Comparison of ENCODE assay signal across 1 cellular context in the genomic region with DNA sequence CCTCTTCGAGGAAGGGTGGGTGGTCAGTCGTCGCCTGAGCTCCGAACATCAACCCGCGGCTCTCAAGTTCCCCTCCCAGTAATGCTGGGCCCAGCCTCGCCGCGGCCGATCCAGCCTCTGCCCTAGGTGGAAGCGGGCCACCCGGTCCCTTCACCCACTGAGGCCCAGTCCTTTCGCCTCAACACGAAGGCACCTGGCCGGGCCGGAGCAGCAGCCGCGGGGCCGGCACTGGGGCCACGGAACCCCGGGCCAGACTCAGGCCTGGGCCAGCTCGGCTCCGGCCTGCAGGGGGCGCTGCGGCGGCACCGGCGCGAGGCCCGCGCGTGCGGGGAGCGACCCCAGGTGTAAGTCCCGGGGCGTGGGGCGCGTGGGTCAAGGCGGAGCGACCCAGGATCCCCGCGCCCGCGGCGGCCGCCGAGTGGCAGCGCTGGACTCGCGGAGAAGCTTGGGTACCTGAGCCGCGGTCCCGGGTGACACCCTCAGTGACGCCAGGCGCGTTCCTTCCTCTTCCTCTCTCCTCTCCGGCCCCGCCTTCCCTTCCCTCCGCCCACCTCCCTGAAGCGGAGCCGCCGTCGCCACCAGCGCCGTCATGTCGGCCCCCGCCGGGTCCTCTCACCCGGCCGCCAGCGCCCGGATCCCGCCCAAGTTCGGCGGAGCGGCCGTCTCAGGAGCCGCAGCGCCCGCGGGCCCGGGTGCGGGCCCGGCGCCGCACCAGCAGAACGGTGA.
TF ChIP-seq lines count a peak whose summit lies in the region.

TSS of gene SEC24B (plus strand) at position 535 of the 726 bp plus-strand sequence. CDS start at position 590, 55 bp downstream.

TF ChIP-seq in HepG2, 621 proteins besides CTCF, POLR2A, EP300 and RAD21 (continued from another document and continues in another):
- TF ChIP-seq, protein P1, sequence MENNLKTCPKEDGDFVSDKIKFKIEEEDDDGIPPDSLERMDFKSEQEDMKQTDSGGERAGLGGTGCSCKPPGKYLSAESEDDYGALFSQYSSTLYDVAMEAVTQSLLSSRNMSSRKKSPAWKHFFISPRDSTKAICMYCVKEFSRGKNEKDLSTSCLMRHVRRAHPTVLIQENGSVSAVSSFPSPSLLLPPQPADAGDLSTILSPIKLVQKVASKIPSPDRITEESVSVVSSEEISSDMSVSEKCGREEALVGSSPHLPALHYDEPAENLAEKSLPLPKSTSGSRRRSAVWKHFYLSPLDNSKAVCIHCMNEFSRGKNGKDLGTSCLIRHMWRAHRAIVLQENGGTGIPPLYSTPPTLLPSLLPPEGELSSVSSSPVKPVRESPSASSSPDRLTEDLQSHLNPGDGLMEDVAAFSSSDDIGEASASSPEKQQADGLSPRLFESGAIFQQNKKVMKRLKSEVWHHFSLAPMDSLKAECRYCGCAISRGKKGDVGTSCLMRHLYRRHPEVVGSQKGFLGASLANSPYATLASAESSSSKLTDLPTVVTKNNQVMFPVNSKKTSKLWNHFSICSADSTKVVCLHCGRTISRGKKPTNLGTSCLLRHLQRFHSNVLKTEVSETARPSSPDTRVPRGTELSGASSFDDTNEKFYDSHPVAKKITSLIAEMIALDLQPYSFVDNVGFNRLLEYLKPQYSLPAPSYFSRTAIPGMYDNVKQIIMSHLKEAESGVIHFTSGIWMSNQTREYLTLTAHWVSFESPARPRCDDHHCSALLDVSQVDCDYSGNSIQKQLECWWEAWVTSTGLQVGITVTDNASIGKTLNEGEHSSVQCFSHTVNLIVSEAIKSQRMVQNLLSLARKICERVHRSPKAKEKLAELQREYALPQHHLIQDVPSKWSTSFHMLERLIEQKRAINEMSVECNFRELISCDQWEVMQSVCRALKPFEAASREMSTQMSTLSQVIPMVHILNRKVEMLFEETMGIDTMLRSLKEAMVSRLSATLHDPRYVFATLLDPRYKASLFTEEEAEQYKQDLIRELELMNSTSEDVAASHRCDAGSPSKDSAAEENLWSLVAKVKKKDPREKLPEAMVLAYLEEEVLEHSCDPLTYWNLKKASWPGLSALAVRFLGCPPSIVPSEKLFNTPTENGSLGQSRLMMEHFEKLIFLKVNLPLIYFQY (CRISPR knock-in tag; IDR thresholded peaks at IDR 0.05; ENCODE audit: borderline replicate concordance): peak; percentile 96
- TF ChIP-seq ZNF574 (CRISPR knock-in tag; IDR thresholded peaks at IDR 0.05) (peak; percentile 84), E2F1 (CRISPR knock-in tag; IDR thresholded peaks at IDR 0.05) (no peak), PAF1 (CRISPR knock-in tag; IDR thresholded peaks at IDR 0.05) (no peak), ZSCAN9 (CRISPR knock-in tag; IDR thresholded peaks at IDR 0.05; ENCODE audit: borderline replicate concordance) (0 out of 2 replicates have a peak, but pooled peaks have one; percentile 36), STAG1 (CRISPR knock-in tag; IDR thresholded peaks at IDR 0.05) (peak; percentile 19; the same call in 1 of the 2 replicates), NFYC (CRISPR knock-in tag; IDR thresholded peaks at IDR 0.05) (no peak), TOPORS (CRISPR knock-in tag; IDR thresholded peaks at IDR 0.05) (peak; percentile 65; the same call in 1 of the 2 replicates), ZNF558 (CRISPR knock-in tag; IDR thresholded peaks at IDR 0.05; ENCODE audit: borderline replicate concordance) (peak; percentile 63; the same call in 1 of the 2 replicates), ZNF740 (CRISPR knock-in tag; IDR thresholded peaks at IDR 0.05) (0 out of 2 replicates have a peak, but pooled peaks have one; percentile 37), SMAD9 (CRISPR knock-in tag; IDR thresholded peaks at IDR 0.05) (no peak), ZSCAN31 (CRISPR knock-in tag; IDR thresholded peaks at IDR 0.05; ENCODE audit: low read depth) (peak; percentile 96), ZNF256 (CRISPR knock-in tag; conservative IDR thresholded peaks at IDR 0.05) (no peak), CEBPG (CRISPR knock-in tag; IDR thresholded peaks at IDR 0.05) (no peak), ETV6 (CRISPR knock-in tag; conservative IDR thresholded peaks at IDR 0.05) (0 out of 2 replicates have a peak, but pooled peaks have one; percentile 48), NR0B2 (CRISPR knock-in tag; IDR thresholded peaks at IDR 0.05) (peak; percentile 73), SAP130 (CRISPR knock-in tag; IDR thresholded peaks at IDR 0.05; ENCODE audit: low read depth) (peak; percentile 86), KMT2A (CRISPR knock-in tag; IDR thresholded peaks at IDR 0.05) (peak; percentile 82), U2AF2 (IDR thresholded peaks at IDR 0.05; ENCODE audit: low read depth, low read length) (no peak), ZNF768 (CRISPR knock-in tag; IDR thresholded peaks at IDR 0.05) (peak; percentile 67), NONO (IDR thresholded peaks at IDR 0.05) (no peak), NONO (CRISPR knock-in tag; conservative IDR thresholded peaks at IDR 0.05) (peak; percentile 58), NBN (conservative IDR thresholded peaks at IDR 0.05) (no peak), REST (IDR thresholded peaks at IDR 0.05; ENCODE audit: borderline replicate concordance in 1 of 2, low read depth in 1 of 2, low read length in 2 of 2) (no peak), SSRP1 (CRISPR knock-in tag; IDR thresholded peaks at IDR 0.05) (no peak), TBX2 (CRISPR knock-in tag; IDR thresholded peaks at IDR 0.05; ENCODE audit: borderline replicate concordance) (peak; percentile 60), TAF1 (CRISPR knock-in tag; IDR thresholded peaks at IDR 0.05) (peak; percentile 37), THAP11 (CRISPR knock-in tag; IDR thresholded peaks at IDR 0.05) (peak; percentile 21; the same call in 1 of the 2 replicates), TEAD3 (CRISPR knock-in tag; optimal IDR thresholded peaks at IDR 0.05; ENCODE audit: borderline replicate concordance) (no peak), HBP1 (CRISPR knock-in tag; IDR thresholded peaks at IDR 0.05; ENCODE audit: low read depth) (peak; percentile 31; the same call in 1 of the 2 replicates), SP2 (CRISPR knock-in tag; IDR thresholded peaks at IDR 0.05) (no peak), TP53 (CRISPR knock-in tag; conservative IDR thresholded peaks at IDR 0.05) (no peak), ZNF773 (CRISPR knock-in tag; IDR thresholded peaks at IDR 0.05; ENCODE audit: borderline replicate concordance) (no peak), ZNF841 (CRISPR knock-in tag; IDR thresholded peaks at IDR 0.05; ENCODE audit: borderline replicate concordance) (no peak), SPEN (CRISPR knock-in tag; IDR thresholded peaks at IDR 0.05; ENCODE audit: low read depth) (peak; percentile 70; the same call in 1 of the 2 replicates), ZNF766 (CRISPR knock-in tag; IDR thresholded peaks at IDR 0.05; ENCODE audit: borderline replicate concordance) (peak; percentile 47; the same call in 1 of the 2 replicates), ZNF75D (CRISPR knock-in tag; IDR thresholded peaks at IDR 0.05; ENCODE audit: borderline replicate concordance) (no peak), ZNF776 (CRISPR knock-in tag; IDR thresholded peaks at IDR 0.05) (no peak; the same call in 1 of the 2 replicates), ZNF83 (CRISPR knock-in tag; IDR thresholded peaks at IDR 0.05; ENCODE audit: borderline replicate concordance) (no peak)
- TF ChIP-seq, protein P2, sequence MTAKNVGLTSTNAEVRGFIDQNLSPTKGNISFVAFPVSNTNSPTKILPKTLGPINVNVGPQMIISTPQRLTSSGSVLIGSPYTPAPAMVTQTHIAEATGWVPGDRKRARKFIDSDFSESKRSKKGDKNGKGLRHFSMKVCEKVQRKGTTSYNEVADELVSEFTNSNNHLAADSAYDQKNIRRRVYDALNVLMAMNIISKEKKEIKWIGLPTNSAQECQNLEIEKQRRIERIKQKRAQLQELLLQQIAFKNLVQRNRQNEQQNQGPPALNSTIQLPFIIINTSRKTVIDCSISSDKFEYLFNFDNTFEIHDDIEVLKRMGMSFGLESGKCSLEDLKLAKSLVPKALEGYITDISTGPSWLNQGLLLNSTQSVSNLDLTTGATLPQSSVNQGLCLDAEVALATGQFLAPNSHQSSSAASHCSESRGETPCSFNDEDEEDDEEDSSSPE (CRISPR knock-in tag; IDR thresholded peaks at IDR 0.05): no peak
- TF ChIP-seq, protein P3, sequence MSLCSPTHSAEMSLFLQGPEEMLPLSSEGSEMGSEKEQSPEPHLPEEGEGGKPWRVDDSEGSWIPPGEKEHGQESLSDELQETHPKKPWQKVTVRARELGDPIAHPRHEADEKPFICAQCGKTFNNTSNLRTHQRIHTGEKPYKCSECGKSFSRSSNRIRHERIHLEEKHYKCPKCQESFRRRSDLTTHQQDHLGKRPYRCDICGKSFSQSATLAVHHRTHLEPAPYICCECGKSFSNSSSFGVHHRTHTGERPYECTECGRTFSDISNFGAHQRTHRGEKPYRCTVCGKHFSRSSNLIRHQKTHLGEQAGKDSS (CRISPR knock-in tag; IDR thresholded peaks at IDR 0.05; ENCODE audit: borderline replicate concordance, low read depth): peak; percentile 41; the same call in 1 of the 2 replicates
- TF ChIP-seq, protein P4, sequence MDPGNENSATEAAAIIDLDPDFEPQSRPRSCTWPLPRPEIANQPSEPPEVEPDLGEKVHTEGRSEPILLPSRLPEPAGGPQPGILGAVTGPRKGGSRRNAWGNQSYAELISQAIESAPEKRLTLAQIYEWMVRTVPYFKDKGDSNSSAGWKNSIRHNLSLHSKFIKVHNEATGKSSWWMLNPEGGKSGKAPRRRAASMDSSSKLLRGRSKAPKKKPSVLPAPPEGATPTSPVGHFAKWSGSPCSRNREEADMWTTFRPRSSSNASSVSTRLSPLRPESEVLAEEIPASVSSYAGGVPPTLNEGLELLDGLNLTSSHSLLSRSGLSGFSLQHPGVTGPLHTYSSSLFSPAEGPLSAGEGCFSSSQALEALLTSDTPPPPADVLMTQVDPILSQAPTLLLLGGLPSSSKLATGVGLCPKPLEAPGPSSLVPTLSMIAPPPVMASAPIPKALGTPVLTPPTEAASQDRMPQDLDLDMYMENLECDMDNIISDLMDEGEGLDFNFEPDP (CRISPR knock-in tag; conservative IDR thresholded peaks at IDR 0.05): no peak
